In the genomic region with DNA sequence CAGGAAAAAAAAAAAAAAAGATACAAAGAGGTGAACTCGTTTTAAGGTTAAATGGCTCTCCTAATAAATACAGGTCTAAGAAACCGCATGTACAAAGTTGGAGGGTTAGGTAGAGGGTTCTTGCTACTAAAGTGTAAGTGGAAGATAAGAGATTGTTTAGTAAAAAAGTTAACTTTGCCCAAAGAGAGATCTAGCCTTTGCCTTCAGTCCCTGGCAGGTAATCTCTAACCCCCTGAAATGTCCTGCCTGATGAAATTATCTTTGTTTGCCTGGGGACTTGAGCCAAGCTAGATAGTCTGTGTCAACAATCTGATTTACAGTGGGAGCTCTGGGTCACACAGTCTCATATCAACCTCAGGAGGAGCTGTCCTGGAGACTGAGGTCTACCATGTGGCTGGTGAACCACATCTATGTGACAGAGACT, we compare ENCODE assay signal across 1 cellular context.
TF ChIP-seq lines count a peak whose summit lies in the region.

No MANE protein-coding gene starts in this region.

TF ChIP-seq in K562, 482 proteins besides CTCF, POLR2A, EP300 and RAD21 (continued from another document and continues in another):
- TF ChIP-seq, protein P1, sequence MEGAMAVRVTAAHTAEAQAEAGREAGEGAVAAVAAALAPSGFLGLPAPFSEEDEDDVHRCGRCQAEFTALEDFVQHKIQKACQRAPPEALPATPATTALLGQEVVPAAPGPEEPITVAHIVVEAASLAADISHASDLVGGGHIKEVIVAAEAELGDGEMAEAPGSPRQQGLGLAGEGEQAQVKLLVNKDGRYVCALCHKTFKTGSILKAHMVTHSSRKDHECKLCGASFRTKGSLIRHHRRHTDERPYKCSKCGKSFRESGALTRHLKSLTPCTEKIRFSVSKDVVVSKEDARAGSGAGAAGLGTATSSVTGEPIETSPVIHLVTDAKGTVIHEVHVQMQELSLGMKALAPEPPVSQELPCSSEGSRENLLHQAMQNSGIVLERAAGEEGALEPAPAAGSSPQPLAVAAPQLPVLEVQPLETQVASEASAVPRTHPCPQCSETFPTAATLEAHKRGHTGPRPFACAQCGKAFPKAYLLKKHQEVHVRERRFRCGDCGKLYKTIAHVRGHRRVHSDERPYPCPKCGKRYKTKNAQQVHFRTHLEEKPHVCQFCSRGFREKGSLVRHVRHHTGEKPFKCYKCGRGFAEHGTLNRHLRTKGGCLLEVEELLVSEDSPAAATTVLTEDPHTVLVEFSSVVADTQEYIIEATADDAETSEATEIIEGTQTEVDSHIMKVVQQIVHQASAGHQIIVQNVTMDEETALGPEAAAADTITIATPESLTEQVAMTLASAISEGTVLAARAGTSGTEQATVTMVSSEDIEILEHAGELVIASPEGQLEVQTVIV (CRISPR knock-in tag; IDR thresholded peaks at IDR 0.05; ENCODE audit: borderline replicate concordance): no peak
- peak; percentile 85 for TF ChIP-seq SMARCA4 (IDR thresholded peaks at IDR 0.05)
- TF ChIP-seq, protein P2, sequence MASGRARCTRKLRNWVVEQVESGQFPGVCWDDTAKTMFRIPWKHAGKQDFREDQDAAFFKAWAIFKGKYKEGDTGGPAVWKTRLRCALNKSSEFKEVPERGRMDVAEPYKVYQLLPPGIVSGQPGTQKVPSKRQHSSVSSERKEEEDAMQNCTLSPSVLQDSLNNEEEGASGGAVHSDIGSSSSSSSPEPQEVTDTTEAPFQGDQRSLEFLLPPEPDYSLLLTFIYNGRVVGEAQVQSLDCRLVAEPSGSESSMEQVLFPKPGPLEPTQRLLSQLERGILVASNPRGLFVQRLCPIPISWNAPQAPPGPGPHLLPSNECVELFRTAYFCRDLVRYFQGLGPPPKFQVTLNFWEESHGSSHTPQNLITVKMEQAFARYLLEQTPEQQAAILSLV (tag; IDR thresholded peaks at IDR 0.05): no peak
- TF ChIP-seq, protein P3, sequence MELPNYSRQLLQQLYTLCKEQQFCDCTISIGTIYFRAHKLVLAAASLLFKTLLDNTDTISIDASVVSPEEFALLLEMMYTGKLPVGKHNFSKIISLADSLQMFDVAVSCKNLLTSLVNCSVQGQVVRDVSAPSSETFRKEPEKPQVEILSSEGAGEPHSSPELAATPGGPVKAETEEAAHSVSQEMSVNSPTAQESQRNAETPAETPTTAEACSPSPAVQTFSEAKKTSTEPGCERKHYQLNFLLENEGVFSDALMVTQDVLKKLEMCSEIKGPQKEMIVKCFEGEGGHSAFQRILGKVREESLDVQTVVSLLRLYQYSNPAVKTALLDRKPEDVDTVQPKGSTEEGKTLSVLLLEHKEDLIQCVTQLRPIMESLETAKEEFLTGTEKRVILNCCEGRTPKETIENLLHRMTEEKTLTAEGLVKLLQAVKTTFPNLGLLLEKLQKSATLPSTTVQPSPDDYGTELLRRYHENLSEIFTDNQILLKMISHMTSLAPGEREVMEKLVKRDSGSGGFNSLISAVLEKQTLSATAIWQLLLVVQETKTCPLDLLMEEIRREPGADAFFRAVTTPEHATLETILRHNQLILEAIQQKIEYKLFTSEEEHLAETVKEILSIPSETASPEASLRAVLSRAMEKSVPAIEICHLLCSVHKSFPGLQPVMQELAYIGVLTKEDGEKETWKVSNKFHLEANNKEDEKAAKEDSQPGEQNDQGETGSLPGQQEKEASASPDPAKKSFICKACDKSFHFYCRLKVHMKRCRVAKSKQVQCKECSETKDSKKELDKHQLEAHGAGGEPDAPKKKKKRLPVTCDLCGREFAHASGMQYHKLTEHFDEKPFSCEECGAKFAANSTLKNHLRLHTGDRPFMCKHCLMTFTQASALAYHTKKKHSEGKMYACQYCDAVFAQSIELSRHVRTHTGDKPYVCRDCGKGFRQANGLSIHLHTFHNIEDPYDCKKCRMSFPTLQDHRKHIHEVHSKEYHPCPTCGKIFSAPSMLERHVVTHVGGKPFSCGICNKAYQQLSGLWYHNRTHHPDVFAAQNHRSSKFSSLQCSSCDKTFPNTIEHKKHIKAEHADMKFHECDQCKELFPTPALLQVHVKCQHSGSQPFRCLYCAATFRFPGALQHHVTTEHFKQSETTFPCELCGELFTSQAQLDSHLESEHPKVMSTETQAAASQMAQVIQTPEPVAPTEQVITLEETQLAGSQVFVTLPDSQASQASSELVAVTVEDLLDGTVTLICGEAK (IDR thresholded peaks at IDR 0.05): no peak
- TF ChIP-seq, protein P3 (CRISPR knock-in tag; IDR thresholded peaks at IDR 0.05): no peak
- no peak for TF ChIP-seq RBM22 (IDR thresholded peaks at IDR 0.05; ENCODE audit: low read depth, low read length, poor library complexity, severe bottlenecking)
- TF ChIP-seq ZNF785 (CRISPR knock-in tag; IDR thresholded peaks at IDR 0.05): no peak
- TF ChIP-seq HMG20A (CRISPR knock-in tag; conservative IDR thresholded peaks at IDR 0.05): no peak
- TF ChIP-seq PHB (CRISPR knock-in tag; IDR thresholded peaks at IDR 0.05): no peak
- TF ChIP-seq POLR3G (IDR thresholded peaks at IDR 0.05; ENCODE audit: extremely low read depth, insufficient read length, insufficient replicate concordance): no peak
- no peak for TF ChIP-seq CHCHD3 (CRISPR knock-in tag; IDR thresholded peaks at IDR 0.05)
- TF ChIP-seq KLF6 (CRISPR knock-in tag; IDR thresholded peaks at IDR 0.05; ENCODE audit: borderline replicate concordance): no peak
- TF ChIP-seq, protein P4, sequence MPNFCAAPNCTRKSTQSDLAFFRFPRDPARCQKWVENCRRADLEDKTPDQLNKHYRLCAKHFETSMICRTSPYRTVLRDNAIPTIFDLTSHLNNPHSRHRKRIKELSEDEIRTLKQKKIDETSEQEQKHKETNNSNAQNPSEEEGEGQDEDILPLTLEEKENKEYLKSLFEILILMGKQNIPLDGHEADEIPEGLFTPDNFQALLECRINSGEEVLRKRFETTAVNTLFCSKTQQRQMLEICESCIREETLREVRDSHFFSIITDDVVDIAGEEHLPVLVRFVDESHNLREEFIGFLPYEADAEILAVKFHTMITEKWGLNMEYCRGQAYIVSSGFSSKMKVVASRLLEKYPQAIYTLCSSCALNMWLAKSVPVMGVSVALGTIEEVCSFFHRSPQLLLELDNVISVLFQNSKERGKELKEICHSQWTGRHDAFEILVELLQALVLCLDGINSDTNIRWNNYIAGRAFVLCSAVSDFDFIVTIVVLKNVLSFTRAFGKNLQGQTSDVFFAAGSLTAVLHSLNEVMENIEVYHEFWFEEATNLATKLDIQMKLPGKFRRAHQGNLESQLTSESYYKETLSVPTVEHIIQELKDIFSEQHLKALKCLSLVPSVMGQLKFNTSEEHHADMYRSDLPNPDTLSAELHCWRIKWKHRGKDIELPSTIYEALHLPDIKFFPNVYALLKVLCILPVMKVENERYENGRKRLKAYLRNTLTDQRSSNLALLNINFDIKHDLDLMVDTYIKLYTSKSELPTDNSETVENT (CRISPR knock-in tag; IDR thresholded peaks at IDR 0.05): no peak
- no peak for TF ChIP-seq PHTF2 (CRISPR knock-in tag; IDR thresholded peaks at IDR 0.05)
- no peak for TF ChIP-seq HNRNPLL (IDR thresholded peaks at IDR 0.05; ENCODE audit: low read depth, low read length, poor library complexity, severe bottlenecking)
- TF ChIP-seq, protein P5, sequence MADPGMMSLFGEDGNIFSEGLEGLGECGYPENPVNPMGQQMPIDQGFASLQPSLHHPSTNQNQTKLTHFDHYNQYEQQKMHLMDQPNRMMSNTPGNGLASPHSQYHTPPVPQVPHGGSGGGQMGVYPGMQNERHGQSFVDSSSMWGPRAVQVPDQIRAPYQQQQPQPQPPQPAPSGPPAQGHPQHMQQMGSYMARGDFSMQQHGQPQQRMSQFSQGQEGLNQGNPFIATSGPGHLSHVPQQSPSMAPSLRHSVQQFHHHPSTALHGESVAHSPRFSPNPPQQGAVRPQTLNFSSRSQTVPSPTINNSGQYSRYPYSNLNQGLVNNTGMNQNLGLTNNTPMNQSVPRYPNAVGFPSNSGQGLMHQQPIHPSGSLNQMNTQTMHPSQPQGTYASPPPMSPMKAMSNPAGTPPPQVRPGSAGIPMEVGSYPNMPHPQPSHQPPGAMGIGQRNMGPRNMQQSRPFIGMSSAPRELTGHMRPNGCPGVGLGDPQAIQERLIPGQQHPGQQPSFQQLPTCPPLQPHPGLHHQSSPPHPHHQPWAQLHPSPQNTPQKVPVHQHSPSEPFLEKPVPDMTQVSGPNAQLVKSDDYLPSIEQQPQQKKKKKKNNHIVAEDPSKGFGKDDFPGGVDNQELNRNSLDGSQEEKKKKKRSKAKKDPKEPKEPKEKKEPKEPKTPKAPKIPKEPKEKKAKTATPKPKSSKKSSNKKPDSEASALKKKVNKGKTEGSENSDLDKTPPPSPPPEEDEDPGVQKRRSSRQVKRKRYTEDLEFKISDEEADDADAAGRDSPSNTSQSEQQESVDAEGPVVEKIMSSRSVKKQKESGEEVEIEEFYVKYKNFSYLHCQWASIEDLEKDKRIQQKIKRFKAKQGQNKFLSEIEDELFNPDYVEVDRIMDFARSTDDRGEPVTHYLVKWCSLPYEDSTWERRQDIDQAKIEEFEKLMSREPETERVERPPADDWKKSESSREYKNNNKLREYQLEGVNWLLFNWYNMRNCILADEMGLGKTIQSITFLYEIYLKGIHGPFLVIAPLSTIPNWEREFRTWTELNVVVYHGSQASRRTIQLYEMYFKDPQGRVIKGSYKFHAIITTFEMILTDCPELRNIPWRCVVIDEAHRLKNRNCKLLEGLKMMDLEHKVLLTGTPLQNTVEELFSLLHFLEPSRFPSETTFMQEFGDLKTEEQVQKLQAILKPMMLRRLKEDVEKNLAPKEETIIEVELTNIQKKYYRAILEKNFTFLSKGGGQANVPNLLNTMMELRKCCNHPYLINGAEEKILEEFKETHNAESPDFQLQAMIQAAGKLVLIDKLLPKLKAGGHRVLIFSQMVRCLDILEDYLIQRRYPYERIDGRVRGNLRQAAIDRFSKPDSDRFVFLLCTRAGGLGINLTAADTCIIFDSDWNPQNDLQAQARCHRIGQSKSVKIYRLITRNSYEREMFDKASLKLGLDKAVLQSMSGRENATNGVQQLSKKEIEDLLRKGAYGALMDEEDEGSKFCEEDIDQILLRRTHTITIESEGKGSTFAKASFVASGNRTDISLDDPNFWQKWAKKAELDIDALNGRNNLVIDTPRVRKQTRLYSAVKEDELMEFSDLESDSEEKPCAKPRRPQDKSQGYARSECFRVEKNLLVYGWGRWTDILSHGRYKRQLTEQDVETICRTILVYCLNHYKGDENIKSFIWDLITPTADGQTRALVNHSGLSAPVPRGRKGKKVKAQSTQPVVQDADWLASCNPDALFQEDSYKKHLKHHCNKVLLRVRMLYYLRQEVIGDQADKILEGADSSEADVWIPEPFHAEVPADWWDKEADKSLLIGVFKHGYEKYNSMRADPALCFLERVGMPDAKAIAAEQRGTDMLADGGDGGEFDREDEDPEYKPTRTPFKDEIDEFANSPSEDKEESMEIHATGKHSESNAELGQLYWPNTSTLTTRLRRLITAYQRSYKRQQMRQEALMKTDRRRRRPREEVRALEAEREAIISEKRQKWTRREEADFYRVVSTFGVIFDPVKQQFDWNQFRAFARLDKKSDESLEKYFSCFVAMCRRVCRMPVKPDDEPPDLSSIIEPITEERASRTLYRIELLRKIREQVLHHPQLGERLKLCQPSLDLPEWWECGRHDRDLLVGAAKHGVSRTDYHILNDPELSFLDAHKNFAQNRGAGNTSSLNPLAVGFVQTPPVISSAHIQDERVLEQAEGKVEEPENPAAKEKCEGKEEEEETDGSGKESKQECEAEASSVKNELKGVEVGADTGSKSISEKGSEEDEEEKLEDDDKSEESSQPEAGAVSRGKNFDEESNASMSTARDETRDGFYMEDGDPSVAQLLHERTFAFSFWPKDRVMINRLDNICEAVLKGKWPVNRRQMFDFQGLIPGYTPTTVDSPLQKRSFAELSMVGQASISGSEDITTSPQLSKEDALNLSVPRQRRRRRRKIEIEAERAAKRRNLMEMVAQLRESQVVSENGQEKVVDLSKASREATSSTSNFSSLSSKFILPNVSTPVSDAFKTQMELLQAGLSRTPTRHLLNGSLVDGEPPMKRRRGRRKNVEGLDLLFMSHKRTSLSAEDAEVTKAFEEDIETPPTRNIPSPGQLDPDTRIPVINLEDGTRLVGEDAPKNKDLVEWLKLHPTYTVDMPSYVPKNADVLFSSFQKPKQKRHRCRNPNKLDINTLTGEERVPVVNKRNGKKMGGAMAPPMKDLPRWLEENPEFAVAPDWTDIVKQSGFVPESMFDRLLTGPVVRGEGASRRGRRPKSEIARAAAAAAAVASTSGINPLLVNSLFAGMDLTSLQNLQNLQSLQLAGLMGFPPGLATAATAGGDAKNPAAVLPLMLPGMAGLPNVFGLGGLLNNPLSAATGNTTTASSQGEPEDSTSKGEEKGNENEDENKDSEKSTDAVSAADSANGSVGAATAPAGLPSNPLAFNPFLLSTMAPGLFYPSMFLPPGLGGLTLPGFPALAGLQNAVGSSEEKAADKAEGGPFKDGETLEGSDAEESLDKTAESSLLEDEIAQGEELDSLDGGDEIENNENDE (IDR thresholded peaks at IDR 0.05; ENCODE audit: low read depth, low read length): no peak
- TF ChIP-seq, protein P6, sequence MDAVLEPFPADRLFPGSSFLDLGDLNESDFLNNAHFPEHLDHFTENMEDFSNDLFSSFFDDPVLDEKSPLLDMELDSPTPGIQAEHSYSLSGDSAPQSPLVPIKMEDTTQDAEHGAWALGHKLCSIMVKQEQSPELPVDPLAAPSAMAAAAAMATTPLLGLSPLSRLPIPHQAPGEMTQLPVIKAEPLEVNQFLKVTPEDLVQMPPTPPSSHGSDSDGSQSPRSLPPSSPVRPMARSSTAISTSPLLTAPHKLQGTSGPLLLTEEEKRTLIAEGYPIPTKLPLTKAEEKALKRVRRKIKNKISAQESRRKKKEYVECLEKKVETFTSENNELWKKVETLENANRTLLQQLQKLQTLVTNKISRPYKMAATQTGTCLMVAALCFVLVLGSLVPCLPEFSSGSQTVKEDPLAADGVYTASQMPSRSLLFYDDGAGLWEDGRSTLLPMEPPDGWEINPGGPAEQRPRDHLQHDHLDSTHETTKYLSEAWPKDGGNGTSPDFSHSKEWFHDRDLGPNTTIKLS (IDR thresholded peaks at IDR 0.05; ENCODE audit: borderline replicate concordance, low read depth): no peak
